8 cellular contexts compared by ENCODE assay signal in the genomic region with DNA sequence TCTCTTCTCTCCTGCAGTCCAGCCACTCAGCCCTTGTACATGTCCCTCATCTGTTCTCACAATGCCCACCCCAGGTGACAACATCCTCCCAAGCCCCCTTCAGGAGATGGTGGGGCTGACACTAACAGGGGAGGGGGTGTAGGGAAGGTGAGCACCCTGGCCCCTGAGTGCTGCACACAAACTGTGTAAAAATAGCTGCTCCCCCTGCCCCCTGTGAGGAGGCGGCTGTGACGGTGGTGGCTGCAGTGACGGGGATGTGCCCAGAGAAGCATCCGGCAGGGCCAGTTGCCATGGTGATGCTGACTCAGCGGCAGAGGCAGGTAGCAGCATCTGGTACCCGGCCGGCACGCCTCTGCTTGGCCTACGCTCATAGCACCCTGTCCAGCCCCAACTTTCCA. TPM values are rescaled to one million over a fixed set of nuclear protein-coding genes. Genes with fewer than 3 reads are reported as not detected.
A peak's percentile ranks its signal among the peaks of the same experiment; 100 is the strongest.
DNase-seq lines count a peak whose midpoint lies in the region; ATAC-seq and TF ChIP-seq lines count a peak whose summit lies in the region.

No MANE protein-coding gene starts in this region.

- no peaks in the 10 kb centered on the region for H3K9me3 ChIP-seq in cardiac muscle cell (ENCODE audit: low read depth)
- H3K9me3 ChIP-seq in iPS-18c (ENCODE audit: control insufficient read depth, insufficient read depth, low read length) = peaks cover 2% of the 10 kb centered on the region

- ATAC-seq in HG03442 (IDR thresholded peaks at IDR 0.05; ENCODE audit: unreplicated experiment) = no peak
- ATAC-seq in left lobe of liver = no peak

- H3K4me3 ChIP-seq in cardiac muscle cell (no peak overlapping the region), iPS-18c (ENCODE audit: insufficient read depth, low read depth, low read length) (peak overlapping the region; percentile 28)

- no peaks in the 10 kb centered on the region for H3K36me3 ChIP-seq in cardiac muscle cell

- no peaks in the 10 kb centered on the region for H3K27me3 ChIP-seq in cardiac muscle cell

- H3K27ac ChIP-seq in cardiac muscle cell = peak overlapping the region; percentile 94

- H3K4me1 ChIP-seq in cardiac muscle cell (ENCODE audit: low read depth) = peaks cover 3% of the 10 kb centered on the region

- DNase-seq in cardiac muscle cell (ENCODE audit: low read depth in 1 of 2, low spot score in 1 of 2) = no peak
- no peak for DNase-seq in cardiac septum (ENCODE audit: low spot score)
- peak; percentile 77 to 82 for DNase-seq in activated T-helper 1 cell treated with anti-CD3 and anti-CD28 coated beads, Interleukin-2, amount 50 U/mL, for 16 hours (ENCODE audit: low read depth in 1 of 2, low spot score in 1 of 2)
- DNase-seq in stimulated activated CD8-positive, alpha-beta memory T cell treated with anti-CD3 and anti-CD28 coated beads, Interleukin-12 subunit alpha, Interleukin-12 subunit beta, amount 100 ng/mL, for 1 hour (ENCODE audit: low read depth) = peak; percentile 91
- DNase-seq in left lobe of liver (ENCODE audit: low spot score) = no peak
- DNase-seq in NCI-H187 treated with DMSO at 0.1 percent for 48 hours (lab: John Stamatoyannopoulos, UW) = no peak

- intact Hi-C loops in cardiac septum (cut with DNase I) = no loop called here

- no peak for TF ChIP-seq CTCF in cardiac muscle cell (IDR thresholded peaks at IDR 0.05; ENCODE audit: low read depth, low read length)

RNA-seq across cellular contexts. Expression of gene JUND, which starts 13.0 kb away (rescaled TPM):
- total RNA-seq in cardiac muscle cell (430 and 496 TPM in 2 replicates), cardiac septum (140 TPM), left lobe of liver (47.4 TPM)
- 262 and 265 TPM in 2 replicates for polyA plus RNA-seq in cardiac muscle cell

RNA-seq across cellular contexts. Expression of gene IQCN, which starts 20.2 kb away (rescaled TPM):
- 2.3 and 3.2 TPM in 2 replicates for total RNA-seq in cardiac muscle cell
- polyA plus RNA-seq in cardiac muscle cell = 0.38 and 0.72 TPM in 2 replicates
- total RNA-seq in cardiac septum = 1.1 TPM
- 2.8 TPM for total RNA-seq in left lobe of liver

RNA-seq across cellular contexts. Expression of gene LSM4, which starts 28.4 kb away (rescaled TPM):
- total RNA-seq in cardiac muscle cell (446 and 493 TPM in 2 replicates), cardiac septum (83.8 TPM), left lobe of liver (53.3 TPM)
- 418 and 422 TPM in 2 replicates for polyA plus RNA-seq in cardiac muscle cell

RNA-seq across cellular contexts. Expression of gene PGPEP1, which starts 45.9 kb away (rescaled TPM):
- total RNA-seq in cardiac muscle cell = 19.6 and 19.7 TPM in 2 replicates
- polyA plus RNA-seq in cardiac muscle cell = 12.9 and 14.0 TPM in 2 replicates
- 45.5 TPM for total RNA-seq in cardiac septum
- total RNA-seq in left lobe of liver = 62.4 TPM

Comparison
In these comparisons a context has a peak if more than half of its experiments do, and no peak if none do; other contexts are left out.
1. DNase-seq: peak in activated T-helper 1 cell treated with anti-CD3 and anti-CD28 coated beads, Interleukin-2, amount 50 U/mL, for 16 hours (2 of 2) and stimulated activated CD8-positive, alpha-beta memory T cell treated with anti-CD3 and anti-CD28 coated beads, Interleukin-12 subunit alpha, Interleukin-12 subunit beta, amount 100 ng/mL, for 1 hour (single experiment); none in cardiac muscle cell (0 of 2), cardiac septum (single experiment), left lobe of liver (single experiment) and NCI-H187 treated with DMSO at 0.1 percent for 48 hours (single experiment).